In the genomic region with DNA sequence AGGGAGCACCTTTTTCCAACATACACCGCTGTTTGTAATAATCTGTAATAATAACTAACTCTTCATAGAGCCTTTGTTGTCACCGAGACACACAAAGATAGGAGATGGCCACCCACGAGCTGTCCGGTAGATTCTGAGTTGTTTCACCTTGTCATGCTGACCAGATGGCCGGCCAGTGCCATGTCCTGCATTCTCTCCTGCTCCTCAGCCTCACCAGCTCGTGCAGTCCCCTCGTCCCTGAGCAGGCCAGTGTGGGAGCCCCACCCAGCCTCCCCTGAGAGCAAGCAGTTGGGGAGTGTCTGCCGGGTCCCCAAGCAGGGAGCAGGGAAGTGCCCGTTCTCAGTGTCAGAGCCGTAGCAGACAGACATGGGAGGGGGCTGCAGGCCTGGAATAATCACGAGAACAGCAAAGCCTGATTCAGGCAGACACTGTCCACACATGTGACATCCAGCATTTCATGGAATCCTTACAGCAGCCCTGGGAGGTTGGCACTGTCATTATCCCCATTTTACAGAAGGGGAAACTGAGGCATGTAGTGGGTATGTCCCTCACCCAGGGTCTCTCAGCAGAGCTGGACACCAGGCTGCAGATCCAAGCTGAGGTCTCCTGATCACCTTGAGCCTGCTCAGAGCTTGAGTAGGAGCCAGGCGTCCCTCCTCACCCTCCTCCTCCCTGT, we compare ENCODE assay signal across 1 cellular context.
A peak's percentile ranks its signal among the peaks of the same experiment; 100 is the strongest.
TF ChIP-seq lines count a peak whose summit lies in the region.

No MANE protein-coding gene starts in this region.

TF ChIP-seq in HepG2, 621 proteins besides CTCF, POLR2A, EP300 and RAD21 (continued from another document and continues in another):
- TF ChIP-seq, protein P1, sequence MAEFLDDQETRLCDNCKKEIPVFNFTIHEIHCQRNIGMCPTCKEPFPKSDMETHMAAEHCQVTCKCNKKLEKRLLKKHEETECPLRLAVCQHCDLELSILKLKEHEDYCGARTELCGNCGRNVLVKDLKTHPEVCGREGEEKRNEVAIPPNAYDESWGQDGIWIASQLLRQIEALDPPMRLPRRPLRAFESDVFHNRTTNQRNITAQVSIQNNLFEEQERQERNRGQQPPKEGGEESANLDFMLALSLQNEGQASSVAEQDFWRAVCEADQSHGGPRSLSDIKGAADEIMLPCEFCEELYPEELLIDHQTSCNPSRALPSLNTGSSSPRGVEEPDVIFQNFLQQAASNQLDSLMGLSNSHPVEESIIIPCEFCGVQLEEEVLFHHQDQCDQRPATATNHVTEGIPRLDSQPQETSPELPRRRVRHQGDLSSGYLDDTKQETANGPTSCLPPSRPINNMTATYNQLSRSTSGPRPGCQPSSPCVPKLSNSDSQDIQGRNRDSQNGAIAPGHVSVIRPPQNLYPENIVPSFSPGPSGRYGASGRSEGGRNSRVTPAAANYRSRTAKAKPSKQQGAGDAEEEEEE (CRISPR knock-in tag; IDR thresholded peaks at IDR 0.05; ENCODE audit: borderline replicate concordance) = no peak
- TF ChIP-seq ZNF496 (CRISPR knock-in tag; IDR thresholded peaks at IDR 0.05; ENCODE audit: insufficient replicate concordance) (no peak), TEAD3 (CRISPR knock-in tag; optimal IDR thresholded peaks at IDR 0.05; ENCODE audit: borderline replicate concordance) (peak; percentile 2), GPN1 (CRISPR knock-in tag; IDR thresholded peaks at IDR 0.05; ENCODE audit: borderline replicate concordance) (no peak), ZNF205 (CRISPR knock-in tag; IDR thresholded peaks at IDR 0.05) (no peak), TBX2 (CRISPR knock-in tag; IDR thresholded peaks at IDR 0.05; ENCODE audit: borderline replicate concordance) (no peak), SMARCE1 (IDR thresholded peaks at IDR 0.05; ENCODE audit: borderline replicate concordance) (no peak), GTF2F1 (IDR thresholded peaks at IDR 0.05; ENCODE audit: low read length) (no peak), ZNF609 (CRISPR knock-in tag; IDR thresholded peaks at IDR 0.05; ENCODE audit: borderline replicate concordance) (0 out of 2 replicates have a peak, but pooled peaks have one; percentile 41), JARID2 (CRISPR knock-in tag; IDR thresholded peaks at IDR 0.05; ENCODE audit: insufficient replicate concordance) (no peak), MBNL3 (CRISPR knock-in tag; conservative IDR thresholded peaks at IDR 0.05) (no peak), PHF20 (CRISPR knock-in tag; IDR thresholded peaks at IDR 0.05) (peak; percentile 47), ZBTB40 (IDR thresholded peaks at IDR 0.05) (no peak), ZBTB40 (CRISPR knock-in tag; IDR thresholded peaks at IDR 0.05) (0 out of 2 replicates have a peak, but pooled peaks have one; percentile 32), ZNF251 (CRISPR knock-in tag; IDR thresholded peaks at IDR 0.05) (no peak), REL (CRISPR knock-in tag; conservative IDR thresholded peaks at IDR 0.05) (no peak), ZNF678 (CRISPR knock-in tag; IDR thresholded peaks at IDR 0.05) (no peak)
- TF ChIP-seq, protein P2, sequence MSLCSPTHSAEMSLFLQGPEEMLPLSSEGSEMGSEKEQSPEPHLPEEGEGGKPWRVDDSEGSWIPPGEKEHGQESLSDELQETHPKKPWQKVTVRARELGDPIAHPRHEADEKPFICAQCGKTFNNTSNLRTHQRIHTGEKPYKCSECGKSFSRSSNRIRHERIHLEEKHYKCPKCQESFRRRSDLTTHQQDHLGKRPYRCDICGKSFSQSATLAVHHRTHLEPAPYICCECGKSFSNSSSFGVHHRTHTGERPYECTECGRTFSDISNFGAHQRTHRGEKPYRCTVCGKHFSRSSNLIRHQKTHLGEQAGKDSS (CRISPR knock-in tag; IDR thresholded peaks at IDR 0.05; ENCODE audit: borderline replicate concordance, low read depth) = 0 out of 2 replicates have a peak, but pooled peaks have one; percentile 27
- TF ChIP-seq, protein P3, sequence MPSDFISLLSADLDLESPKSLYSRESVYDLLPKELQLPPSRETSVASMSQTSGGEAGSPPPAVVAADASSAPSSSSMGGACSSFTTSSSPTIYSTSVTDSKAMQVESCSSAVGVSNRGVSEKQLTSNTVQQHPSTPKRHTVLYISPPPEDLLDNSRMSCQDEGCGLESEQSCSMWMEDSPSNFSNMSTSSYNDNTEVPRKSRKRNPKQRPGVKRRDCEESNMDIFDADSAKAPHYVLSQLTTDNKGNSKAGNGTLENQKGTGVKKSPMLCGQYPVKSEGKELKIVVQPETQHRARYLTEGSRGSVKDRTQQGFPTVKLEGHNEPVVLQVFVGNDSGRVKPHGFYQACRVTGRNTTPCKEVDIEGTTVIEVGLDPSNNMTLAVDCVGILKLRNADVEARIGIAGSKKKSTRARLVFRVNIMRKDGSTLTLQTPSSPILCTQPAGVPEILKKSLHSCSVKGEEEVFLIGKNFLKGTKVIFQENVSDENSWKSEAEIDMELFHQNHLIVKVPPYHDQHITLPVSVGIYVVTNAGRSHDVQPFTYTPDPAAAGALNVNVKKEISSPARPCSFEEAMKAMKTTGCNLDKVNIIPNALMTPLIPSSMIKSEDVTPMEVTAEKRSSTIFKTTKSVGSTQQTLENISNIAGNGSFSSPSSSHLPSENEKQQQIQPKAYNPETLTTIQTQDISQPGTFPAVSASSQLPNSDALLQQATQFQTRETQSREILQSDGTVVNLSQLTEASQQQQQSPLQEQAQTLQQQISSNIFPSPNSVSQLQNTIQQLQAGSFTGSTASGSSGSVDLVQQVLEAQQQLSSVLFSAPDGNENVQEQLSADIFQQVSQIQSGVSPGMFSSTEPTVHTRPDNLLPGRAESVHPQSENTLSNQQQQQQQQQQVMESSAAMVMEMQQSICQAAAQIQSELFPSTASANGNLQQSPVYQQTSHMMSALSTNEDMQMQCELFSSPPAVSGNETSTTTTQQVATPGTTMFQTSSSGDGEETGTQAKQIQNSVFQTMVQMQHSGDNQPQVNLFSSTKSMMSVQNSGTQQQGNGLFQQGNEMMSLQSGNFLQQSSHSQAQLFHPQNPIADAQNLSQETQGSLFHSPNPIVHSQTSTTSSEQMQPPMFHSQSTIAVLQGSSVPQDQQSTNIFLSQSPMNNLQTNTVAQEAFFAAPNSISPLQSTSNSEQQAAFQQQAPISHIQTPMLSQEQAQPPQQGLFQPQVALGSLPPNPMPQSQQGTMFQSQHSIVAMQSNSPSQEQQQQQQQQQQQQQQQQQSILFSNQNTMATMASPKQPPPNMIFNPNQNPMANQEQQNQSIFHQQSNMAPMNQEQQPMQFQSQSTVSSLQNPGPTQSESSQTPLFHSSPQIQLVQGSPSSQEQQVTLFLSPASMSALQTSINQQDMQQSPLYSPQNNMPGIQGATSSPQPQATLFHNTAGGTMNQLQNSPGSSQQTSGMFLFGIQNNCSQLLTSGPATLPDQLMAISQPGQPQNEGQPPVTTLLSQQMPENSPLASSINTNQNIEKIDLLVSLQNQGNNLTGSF (CRISPR knock-in tag; IDR thresholded peaks at IDR 0.05) = 0 out of 2 replicates have a peak, but pooled peaks have one; percentile 22
